10 cellular contexts compared by ENCODE assay signal in the genomic region with DNA sequence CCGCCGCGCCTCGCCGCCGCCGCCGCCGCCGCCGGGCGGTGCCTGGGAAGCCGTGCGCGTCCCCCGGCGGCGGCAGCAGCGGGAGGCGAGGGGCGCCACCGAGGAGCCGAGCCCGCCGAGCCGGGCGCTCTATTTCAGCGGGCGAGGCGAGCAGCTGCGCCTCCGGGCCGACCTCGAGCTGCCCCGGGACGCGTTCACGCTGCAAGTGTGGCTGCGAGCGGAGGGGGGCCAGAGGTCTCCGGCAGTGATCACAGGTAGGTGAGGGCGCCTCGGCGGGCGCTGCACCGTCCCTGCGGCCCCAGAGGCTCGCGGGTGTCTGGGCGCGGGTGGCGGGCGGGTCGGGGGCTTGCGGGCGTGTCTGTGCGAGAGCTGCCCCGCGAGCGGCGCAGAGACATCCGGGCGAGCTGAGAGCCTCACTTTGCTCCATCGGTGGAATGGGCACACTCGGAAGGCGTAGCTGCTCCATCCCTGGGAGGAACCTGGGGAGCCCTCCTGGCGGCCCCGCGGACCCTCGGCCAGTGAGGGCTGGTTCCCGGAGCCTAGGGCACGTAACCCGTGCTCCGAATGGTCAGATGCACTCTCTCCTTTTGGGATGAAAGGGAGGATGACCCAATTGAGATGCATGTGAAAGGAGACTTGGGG. TPM values are rescaled to one million over a fixed set of nuclear protein-coding genes. Genes with fewer than 3 reads are reported as not detected.
DNase-seq lines count a peak whose midpoint lies in the region; ATAC-seq and TF ChIP-seq lines count a peak whose summit lies in the region.
"Had no signal": no experiment of that assay in that cellular context is flagged by ENCODE, and none has a peak within 500 bp of the region (broad histone marks: within the 10 kb centered on the region; RNA-seq: fewer than 3 reads in every experiment).

No MANE protein-coding gene starts in this region.

- in situ Hi-C loops in mammary epithelial cell (cut with MboI; ENCODE audit: low sequenced_read_pairs in 2 of 2), result loop anchor here (10.0 to 25.0 kb wide), 3 partner anchors 333 to 567 kb away; no protein-coding TSS in a partner anchor

- H3K9me3 ChIP-seq in mammary epithelial cell (replicated peaks; ENCODE audit: insufficient read depth, low read length) (no peaks in the 10 kb centered on the region), thymus (ENCODE audit: control insufficient read depth) (no peaks in the 10 kb centered on the region)

- H3K27ac ChIP-seq in mammary epithelial cell (ENCODE audit: insufficient read depth, low read depth, low read length), result no peak overlapping the region
- no peak overlapping the region for H3K27ac ChIP-seq in thymus (ENCODE audit: low read depth)
- H3K27ac ChIP-seq: C4-2B had no signal

- H3K79me2 ChIP-seq in mammary epithelial cell (ENCODE audit: insufficient read depth, low read length), result no peaks in the 10 kb centered on the region

- peaks cover 23% of the 10 kb centered on the region for H3K4me1 ChIP-seq in mammary epithelial cell (ENCODE audit: insufficient read depth, low read length)
- no peaks in the 10 kb centered on the region for H3K4me1 ChIP-seq in thymus (ENCODE audit: control insufficient read depth, insufficient read depth, low read length)

- H3K4me3 ChIP-seq in mammary epithelial cell (replicated peaks in 1 of 3; ENCODE audit: insufficient read depth in 1 of 3, low read depth in 2 of 3, low read length in 3 of 3) (peak overlapping the region; percentile 52 to 58 (median 52)), thymus (ENCODE audit: low read length) (peak overlapping the region; percentile 27)

- DNase-seq in NCI-H2081 (lab: John Stamatoyannopoulos, UW), result peak; percentile 17 to 26
- no peak for DNase-seq in NCI-H2081 treated with DMSO at 0.1 percent for 48 hours (lab: John Stamatoyannopoulos, UW)
- no peak for DNase-seq in mammary epithelial cell
- peak; percentile 42 for DNase-seq in kidney tubule cell (ENCODE audit: low spot score)
- DNase-seq in LoVo (ENCODE audit: low spot score), result no peak
- DNase-seq in stimulated activated CD4-positive, alpha-beta T cell treated with anti-CD3 and anti-CD28 coated beads, Interleukin-15, amount 100 ng/mL, for 24 hours, result no peak
- DNase-seq: stimulated activated naive B cell treated with anti-CD40 and anti-IgM and Interleukin-4, amounts not matched to agents 10 μg/mL and 1 μg/mL and 100 μg/mL, for 72 hours had no signal

- no peak for TF ChIP-seq CTCF in mammary epithelial cell (conservative IDR thresholded peaks at IDR 0.05 in 1 of 2, IDR thresholded peaks at IDR 0.05 in 1 of 2; ENCODE audit: extremely low read depth in 1 of 2, insufficient read depth in 1 of 2, low read depth in 1 of 2, low read length in 2 of 2)

- dilution Hi-C loops in mammary epithelial cell (cut with HindIII; ENCODE audit: low sequenced_read_pairs), result no loop called here

- ATAC-seq in HG02970 (IDR thresholded peaks at IDR 0.05; ENCODE audit: low FRiP score, unreplicated experiment), result no peak

- H2AFZ ChIP-seq in mammary epithelial cell (ENCODE audit: low read depth, low read length), result peak overlapping the region; percentile 86

- BruUV-seq in mammary epithelial cell (replicated peaks; lab: Mats Ljungman, UMichigan), result no TSS peak

- no peak overlapping the region for H3K9ac ChIP-seq in mammary epithelial cell (ENCODE audit: insufficient read depth, low read length)

- H3K36me3 ChIP-seq in mammary epithelial cell (ENCODE audit: insufficient read depth, low read length), result no peaks in the 10 kb centered on the region
- H3K36me3 ChIP-seq in thymus (ENCODE audit: control insufficient read depth, insufficient read depth), result no peaks in the 10 kb centered on the region

- H3K4me2 ChIP-seq in mammary epithelial cell (ENCODE audit: insufficient read depth, low read depth, low read length), result peak overlapping the region; percentile 99

- H3K27me3 ChIP-seq in mammary epithelial cell (ENCODE audit: insufficient read depth, low read length), result peaks cover 9% of the 10 kb centered on the region
- H3K27me3 ChIP-seq in thymus (ENCODE audit: control insufficient read depth, insufficient read depth), result peaks cover 30% of the 10 kb centered on the region

- no peaks in the 10 kb centered on the region for H4K20me1 ChIP-seq in mammary epithelial cell (ENCODE audit: insufficient read depth, low read length)

- intact Hi-C loops in mammary epithelial cell (cut with micrococcal nuclease), result loop anchor here (5.0 kb wide), 2 partner anchors 462 to 493 kb away; no protein-coding TSS in a partner anchor

- WGBS in mammary epithelial cell (ENCODE audit: low coverage, missing lambda C conversion rate), result 1% methylated on average over 16 of the region's 74 CpGs
- 2% methylated on average over 74 of the region's 74 CpGs for WGBS in thymus

- CTCF ChIA-PET in mammary epithelial cell (lab: Charles Lee; ENCODE audit: low non-redundant PET), result no interaction called here

RNA-seq across cellular contexts. Expression of a gene that starts 0.9 kb away (rescaled TPM):
- total RNA-seq in mammary epithelial cell, result under 1 TPM in 1 of 2 donors, not detected in 1; 0.33 TPM
- polyA plus RNA-seq in mammary epithelial cell (0.06 TPM), thymus (0.34 TPM)
- polyA minus RNA-seq in mammary epithelial cell, result not detected

Comparison
In these comparisons a context has a peak if more than half of its experiments do, and no peak if none do; other contexts are left out.
1. DNase-seq: peak in NCI-H2081 (2 of 2) and kidney tubule cell (single experiment); none in NCI-H2081 treated with DMSO at 0.1 percent for 48 hours (single experiment), mammary epithelial cell (single experiment), LoVo (single experiment) and stimulated activated CD4-positive, alpha-beta T cell treated with anti-CD3 and anti-CD28 coated beads, Interleukin-15, amount 100 ng/mL, for 24 hours (single experiment).